ENCODE assay signal across 27 cellular contexts in genomic region chr15:35931942-35932341, GRCh38.
"Had no signal": no experiment of that assay in that cellular context is flagged by ENCODE, and none has a peak within 500 bp of the region (broad histone marks: within the 10 kb centered on the region; RNA-seq: fewer than 3 reads in every experiment).

No MANE protein-coding gene starts in this region.

- H3K27ac Mint-ChIP-seq: naive thymus-derived CD8-positive, alpha-beta T cell; natural killer cell treated with Interleukin-12 subunit alpha and Interleukin-12 subunit beta and Interleukin-15 and Interleukin-18, amount 100 ng/mL, for 72 hours; nephron progenitor cell; stimulated activated effector memory CD8-positive, alpha-beta T cell treated with anti-CD3 and anti-CD28 coated beads, Interleukin-12 subunit alpha, Interleukin-12 subunit beta, amount 100 ng/mL, for 72 hours; stimulated activated naive B cell treated with anti-CD40 and anti-IgM and Interleukin-4, amounts not matched to agents 10 μg/mL and 1 μg/mL and 100 μg/mL, for 72 hours; stimulated activated naive CD8-positive, alpha-beta T cell treated with anti-CD3 and anti-CD28 coated beads, Interleukin-15, Interleukin-2, amounts not matched to agents 100 ng/mL and 50 ng/mL, for 24 hours; type B pancreatic cell had no signal

- H3K27ac ChIP-seq: neutrophil, pancreas, prostate gland, right atrium auricular region, sigmoid colon, suprapubic skin, testis, tibial artery, transverse colon, upper lobe of right lung, uterus had no signal

- H3K4me3 ChIP-seq: pancreas, prostate gland, right atrium auricular region, sigmoid colon, suprapubic skin, testis, tibial artery, transverse colon, upper lobe of right lung, uterus had no signal

- DNase-seq: naive thymus-derived CD8-positive, alpha-beta T cell; pancreas; retina; sigmoid colon; small intestine; stimulated activated CD4-positive, alpha-beta T cell treated with anti-CD3 and anti-CD28 coated beads, Interleukin-15, amount 100 ng/mL, for 24 hours; stimulated activated CD4-positive, alpha-beta T cell treated with anti-CD3 and anti-CD28 coated beads, Interleukin-2, amount 100 ng/mL, for 24 hours; stimulated activated CD4-positive, alpha-beta T cell treated with anti-CD3 and anti-CD28 coated beads, Interleukin-2, amount 100 ng/mL, for 48 hours; stimulated activated CD4-positive, alpha-beta T cell treated with anti-CD3 and anti-CD28 coated beads, Interleukin-4, amount 100 ng/mL, for 24 hours; stimulated activated naive B cell treated with anti-CD40 and anti-IgM and Interleukin-4, amounts not matched to agents 10 μg/mL and 1 μg/mL and 100 μg/mL, for 72 hours; stimulated activated naive CD4-positive, alpha-beta T cell treated with Interleukin-2 at 50 U/mL for 16 hours; substantia nigra; testis; tibial artery; transverse colon; upper lobe of right lung; uterus had no signal

- H3K36me3 ChIP-seq: neutrophil, pancreas, prostate gland, right atrium auricular region, sigmoid colon, suprapubic skin, tibial artery, transverse colon, upper lobe of right lung, uterus had no signal

- H3K4me1 ChIP-seq: pancreas, prostate gland, right atrium auricular region, suprapubic skin, testis, tibial artery, transverse colon, upper lobe of right lung, uterus had no signal

- H3K4me3 Mint-ChIP-seq: naive thymus-derived CD8-positive, alpha-beta T cell; natural killer cell treated with Interleukin-12 subunit alpha and Interleukin-12 subunit beta and Interleukin-15 and Interleukin-18, amount 100 ng/mL, for 72 hours; nephron progenitor cell; neural crest cell; stimulated activated effector memory CD8-positive, alpha-beta T cell treated with anti-CD3 and anti-CD28 coated beads, Interleukin-12 subunit alpha, Interleukin-12 subunit beta, amount 100 ng/mL, for 72 hours; stimulated activated naive B cell treated with anti-CD40 and anti-IgM and Interleukin-4, amounts not matched to agents 10 μg/mL and 1 μg/mL and 100 μg/mL, for 72 hours; stimulated activated naive CD8-positive, alpha-beta T cell treated with anti-CD3 and anti-CD28 coated beads, Interleukin-15, Interleukin-2, amounts not matched to agents 100 ng/mL and 50 ng/mL, for 24 hours; type B pancreatic cell had no signal

- H3K36me3 Mint-ChIP-seq: naive thymus-derived CD8-positive, alpha-beta T cell; natural killer cell treated with Interleukin-12 subunit alpha and Interleukin-12 subunit beta and Interleukin-15 and Interleukin-18, amount 100 ng/mL, for 72 hours; stimulated activated effector memory CD8-positive, alpha-beta T cell treated with anti-CD3 and anti-CD28 coated beads, Interleukin-12 subunit alpha, Interleukin-12 subunit beta, amount 100 ng/mL, for 72 hours; stimulated activated naive B cell treated with anti-CD40 and anti-IgM and Interleukin-4, amounts not matched to agents 10 μg/mL and 1 μg/mL and 100 μg/mL, for 72 hours; type B pancreatic cell had no signal

- H3K9me3 Mint-ChIP-seq: naive thymus-derived CD8-positive, alpha-beta T cell; nephron progenitor cell; neural crest cell; stimulated activated naive B cell treated with anti-CD40 and anti-IgM and Interleukin-4, amounts not matched to agents 10 μg/mL and 1 μg/mL and 100 μg/mL, for 72 hours; stimulated activated naive CD8-positive, alpha-beta T cell treated with anti-CD3 and anti-CD28 coated beads, Interleukin-15, Interleukin-2, amounts not matched to agents 100 ng/mL and 50 ng/mL, for 24 hours; type B pancreatic cell had no signal

- H3K4me1 Mint-ChIP-seq: naive thymus-derived CD8-positive, alpha-beta T cell; stimulated activated effector memory CD8-positive, alpha-beta T cell treated with anti-CD3 and anti-CD28 coated beads, Interleukin-12 subunit alpha, Interleukin-12 subunit beta, amount 100 ng/mL, for 72 hours; stimulated activated naive B cell treated with anti-CD40 and anti-IgM and Interleukin-4, amounts not matched to agents 10 μg/mL and 1 μg/mL and 100 μg/mL, for 72 hours had no signal

- H3K27me3 ChIP-seq: neutrophil, pancreas, right atrium auricular region, sigmoid colon, suprapubic skin, testis, tibial artery, transverse colon, upper lobe of right lung, uterus had no signal

- H3K27me3 Mint-ChIP-seq: naive thymus-derived CD8-positive, alpha-beta T cell; natural killer cell treated with Interleukin-12 subunit alpha and Interleukin-12 subunit beta and Interleukin-15 and Interleukin-18, amount 100 ng/mL, for 72 hours; stimulated activated naive B cell treated with anti-CD40 and anti-IgM and Interleukin-4, amounts not matched to agents 10 μg/mL and 1 μg/mL and 100 μg/mL, for 72 hours; stimulated activated naive CD8-positive, alpha-beta T cell treated with anti-CD3 and anti-CD28 coated beads, Interleukin-15, Interleukin-2, amounts not matched to agents 100 ng/mL and 50 ng/mL, for 24 hours; type B pancreatic cell had no signal

- ATAC-seq: naive thymus-derived CD8-positive, alpha-beta T cell; natural killer cell treated with Interleukin-12 subunit alpha and Interleukin-12 subunit beta and Interleukin-15 and Interleukin-18, amount 100 ng/mL, for 72 hours; pancreas; stimulated activated effector memory CD8-positive, alpha-beta T cell treated with anti-CD3 and anti-CD28 coated beads, Interleukin-12 subunit alpha, Interleukin-12 subunit beta, amount 100 ng/mL, for 72 hours; stimulated activated naive B cell treated with anti-CD40 and anti-IgM and Interleukin-4, amounts not matched to agents 10 μg/mL and 1 μg/mL and 100 μg/mL, for 72 hours; upper lobe of right lung had no signal

- H3K9me3 ChIP-seq: neutrophil, pancreas, prostate gland, right atrium auricular region, sigmoid colon, suprapubic skin, testis, tibial artery, transverse colon, upper lobe of right lung, uterus had no signal
